14 cellular contexts compared by ENCODE assay signal in genomic region chr3:159832024-159832423, GRCh38.
DNase-seq lines count a peak whose midpoint lies in the region; ATAC-seq lines count a peak whose summit lies in the region.
"Had no signal": no experiment of that assay in that cellular context is flagged by ENCODE, and none has a peak within 500 bp of the region (broad histone marks: within the 10 kb centered on the region; RNA-seq: fewer than 3 reads in every experiment).

No MANE protein-coding gene starts in this region.

- ATAC-seq in GM18499 (IDR thresholded peaks at IDR 0.05; ENCODE audit: insufficient read depth, unreplicated experiment), result peak; percentile 87
- ATAC-seq in GM21423 (IDR thresholded peaks at IDR 0.05; ENCODE audit: unreplicated experiment), result peak; percentile 93
- peak; percentile 94 for ATAC-seq in HG03135 (IDR thresholded peaks at IDR 0.05; ENCODE audit: unreplicated experiment)
- ATAC-seq: right cardiac atrium; stimulated activated effector memory CD8-positive, alpha-beta T cell treated with anti-CD3 and anti-CD28 coated beads, Interleukin-12 subunit alpha, Interleukin-12 subunit beta, amount 100 ng/mL, for 72 hours had no signal

- peak; percentile 66 for DNase-seq in OCI-M1 (lab: John Stamatoyannopoulos, UW)
- no peak for DNase-seq in globus pallidus (ENCODE audit: low spot score)
- DNase-seq in DMS79 (lab: John Stamatoyannopoulos, UW), result no peak
- DNase-seq in NCI-H1092 (lab: John Stamatoyannopoulos, UW), result no peak
- DNase-seq in DMS53 (lab: John Stamatoyannopoulos, UW), result no peak
- DNase-seq: activated naive CD8-positive, alpha-beta T cell treated with anti-CD3 and anti-CD28 coated beads, Interleukin-2, amount 10 ng/mL, durations not matched to agents 7 days and 5 days; Caco-2; H7; left ventricle myocardium inferior; right cardiac atrium had no signal
